8 cellular contexts compared by ENCODE assay signal in genomic region chr20:2872304-2873009, GRCh38. TPM values are rescaled to one million over a fixed set of nuclear protein-coding genes. Genes with fewer than 3 reads are reported as not detected.
DNase-seq lines count a peak whose midpoint lies in the region; ATAC-seq and TF ChIP-seq lines count a peak whose summit lies in the region.

No MANE protein-coding gene starts in this region.

- H3K27me3 ChIP-seq in neural progenitor cell (peaks cover 24% of the 10 kb centered on the region), subcutaneous abdominal adipose tissue (ENCODE audit: control insufficient read depth in 5 of 5, insufficient read depth in 4 of 5, low read length in 5 of 5) (no peaks in the 10 kb centered on the region)

- H3K9me2 ChIP-seq in OCI-LY7 (ENCODE audit: insufficient read depth, low read length), result no peaks in the 10 kb centered on the region

- ATAC-seq in HG03354 (IDR thresholded peaks at IDR 0.05; ENCODE audit: poor library complexity, severe bottlenecking, unreplicated experiment), result peak; percentile 29
- ATAC-seq in activated T-helper 17 cell treated with anti-CD3 and anti-CD28 coated beads, Interleukin-2, amount 50 U/mL, for 72 hours (replicated peaks), result peak; percentile 48

- H3K27me3 Mint-ChIP-seq in activated T-helper 17 cell treated with anti-CD3 and anti-CD28 coated beads, Interleukin-2, amount 50 U/mL, for 72 hours, result no peaks in the 10 kb centered on the region
- H3K27me3 Mint-ChIP-seq in neural progenitor cell (ENCODE audit: insufficient read depth, low read depth), result peaks cover 8% of the 10 kb centered on the region

- H3K4me1 ChIP-seq in OCI-LY7 (ENCODE audit: insufficient read depth, low read length, poor library complexity, severe bottlenecking) (peaks cover 33% of the 10 kb centered on the region), neural progenitor cell (peaks cover 19% of the 10 kb centered on the region), subcutaneous abdominal adipose tissue (ENCODE audit: control insufficient read depth in 5 of 5, insufficient read depth in 5 of 5, low read length in 5 of 5) (peaks cover 6 to 62% (median 55%) of the 10 kb centered on the region in 5 donors)

- H3K27ac Mint-ChIP-seq in activated T-helper 17 cell treated with anti-CD3 and anti-CD28 coated beads, Interleukin-2, amount 50 U/mL, for 72 hours, result peak overlapping the region; percentile 90
- H3K27ac Mint-ChIP-seq in neural progenitor cell, result no peak overlapping the region

- CTCF ChIA-PET in OCI-LY7 (lab: Charles Lee; ENCODE audit: unreplicated experiment), result no interaction called here

- H3K36me3 ChIP-seq in OCI-LY7 (ENCODE audit: insufficient read depth, low read length) (peaks cover 18% of the 10 kb centered on the region), neural progenitor cell (no peaks in the 10 kb centered on the region), subcutaneous abdominal adipose tissue (ENCODE audit: control insufficient read depth in 5 of 5, insufficient read depth in 5 of 5, low read length in 5 of 5) (no peaks in the 10 kb centered on the region)

- H3K4me3 Mint-ChIP-seq in activated T-helper 17 cell treated with anti-CD3 and anti-CD28 coated beads, Interleukin-2, amount 50 U/mL, for 72 hours, result peak overlapping the region; percentile 96
- peak overlapping the region; percentile 89 for H3K4me3 Mint-ChIP-seq in neural progenitor cell

- BruUV-seq in OCI-LY7 (replicated peaks; lab: Mats Ljungman, UMichigan), result no TSS peak

- H3K4me3 ChIP-seq in OCI-LY7 (ENCODE audit: low read depth, low read length, poor library complexity, severe bottlenecking) (peak overlapping the region; percentile 87), fibroblast of the aortic adventitia (ENCODE audit: low read depth, low read length) (peak overlapping the region; percentile 90), neural progenitor cell (peak overlapping the region; percentile 100), subcutaneous abdominal adipose tissue (ENCODE audit: low read depth in 1 of 5, low read length in 5 of 5) (peak overlapping the region; percentile 82 to 91 (median 87))

- H3K9ac ChIP-seq in neural progenitor cell, result no peak overlapping the region
- peak overlapping the region in 4 of 5 donors; percentile 66 to 86 (median 78) for H3K9ac ChIP-seq in subcutaneous abdominal adipose tissue (ENCODE audit: low read length in 5 of 5)

- peaks cover 12% of the 10 kb centered on the region; the same call in 1 of the 2 replicates for H4K20me1 ChIP-seq in OCI-LY7 (ENCODE audit: insufficient read depth, low read length)
- peaks cover 28% of the 10 kb centered on the region for H4K20me1 ChIP-seq in neural progenitor cell (ENCODE audit: low read depth)

- TF ChIP-seq CTCF in OCI-LY7 (conservative IDR thresholded peaks at IDR 0.05; ENCODE audit: low read length) (peak; percentile 74), fibroblast of the aortic adventitia (IDR thresholded peaks at IDR 0.05; ENCODE audit: insufficient read depth, low read length) (peak; percentile 19), neural progenitor cell (IDR thresholded peaks at IDR 0.05) (peak; percentile 49)

- H3K79me2 ChIP-seq in OCI-LY7 (ENCODE audit: insufficient read depth, low read depth, low read length), result peaks cover 39% of the 10 kb centered on the region
- peaks cover 39% of the 10 kb centered on the region for H3K79me2 ChIP-seq in neural progenitor cell (ENCODE audit: low read depth)

- H3K9me3 ChIP-seq in OCI-LY7 (ENCODE audit: low read length) (no peaks in the 10 kb centered on the region), neural progenitor cell (ENCODE audit: low read depth) (no peaks in the 10 kb centered on the region), subcutaneous abdominal adipose tissue (ENCODE audit: control insufficient read depth in 5 of 5, low read length in 5 of 5) (no peaks in the 10 kb centered on the region)

- H3K4me2 ChIP-seq in OCI-LY7 (ENCODE audit: low read length) (peak overlapping the region; percentile 95), neural progenitor cell (peak overlapping the region; percentile 81)

- H3K36me3 Mint-ChIP-seq in activated T-helper 17 cell treated with anti-CD3 and anti-CD28 coated beads, Interleukin-2, amount 50 U/mL, for 72 hours (ENCODE audit: low read depth), result peaks cover 20% of the 10 kb centered on the region
- H3K36me3 Mint-ChIP-seq in neural progenitor cell, result peaks cover 9% of the 10 kb centered on the region

- peak; percentile 45 to 59 for DNase-seq in NCI-H2081 (lab: John Stamatoyannopoulos, UW)
- DNase-seq in NCI-H2081 treated with DMSO at 0.1 percent for 48 hours (lab: John Stamatoyannopoulos, UW), result no peak
- DNase-seq in OCI-LY7 (ENCODE audit: low spot score), result peak; percentile 73
- DNase-seq in fibroblast of the aortic adventitia (ENCODE audit: low read depth), result peak; percentile 43
- DNase-seq in neural progenitor cell (ENCODE audit: low spot score), result peak; percentile 86

- H3F3A ChIP-seq in neural progenitor cell (ENCODE audit: low read depth), result peaks cover 25% of the 10 kb centered on the region

- H3K4me1 Mint-ChIP-seq in activated T-helper 17 cell treated with anti-CD3 and anti-CD28 coated beads, Interleukin-2, amount 50 U/mL, for 72 hours, result peaks cover 37% of the 10 kb centered on the region
- H3K4me1 Mint-ChIP-seq in neural progenitor cell, result peaks cover 50% of the 10 kb centered on the region

- H3K27ac ChIP-seq in OCI-LY7 (ENCODE audit: low read depth, low read length, poor library complexity, severe bottlenecking), result peak overlapping the region; percentile 56
- H3K27ac ChIP-seq in neural progenitor cell, result no peak overlapping the region
- H3K27ac ChIP-seq in subcutaneous abdominal adipose tissue (ENCODE audit: low read depth, low read length), result peak overlapping the region; percentile 60

- POLR2A ChIA-PET in OCI-LY7 (lab: Charles Lee), result interaction anchor here (0.6 to 1.3 kb wide), 2 partner anchors 8 to 59 kb away, joined by 3 read pairs; no protein-coding TSS in a partner anchor

- intact Hi-C loops in OCI-LY7 (cut with micrococcal nuclease; ENCODE audit: unreplicated experiment), result loop anchor here (2.0 kb wide), 1 partner anchor 220 kb away; the partner anchor contains the start of gene NOP56

- peak overlapping the region; percentile 92 for H2AFZ ChIP-seq in OCI-LY7 (ENCODE audit: low read length)
- H2AFZ ChIP-seq in neural progenitor cell (replicated peaks), result peak overlapping the region; percentile 92

- no peaks in the 10 kb centered on the region for H3K9me3 Mint-ChIP-seq in activated T-helper 17 cell treated with anti-CD3 and anti-CD28 coated beads, Interleukin-2, amount 50 U/mL, for 72 hours
- no peaks in the 10 kb centered on the region for H3K9me3 Mint-ChIP-seq in neural progenitor cell

RNA-seq across cellular contexts. Expression of gene PTPRA, which starts 0.8 kb away (rescaled TPM):
- total RNA-seq in OCI-LY7 (2014; rRNA removed; shearing (Covaris generic)), result 28.1 and 33.3 TPM in 2 replicates
- total RNA-seq in OCI-LY7 (2022), result 47.2 and 54.9 TPM in 2 replicates
- total RNA-seq in activated T-helper 17 cell treated with anti-CD3 and anti-CD28 coated beads, Interleukin-2, amount 50 U/mL, for 72 hours, result 10 to 100 TPM; 40.0 to 46.5 TPM
- 10.5 and 75.1 TPM in 2 replicates for total RNA-seq in fibroblast of the aortic adventitia (ENCODE audit: low replicate concordance)
- total RNA-seq in neural progenitor cell (ENCODE audit: low replicate concordance), result 77.7 and 89.4 TPM in 2 replicates

RNA-seq across cellular contexts. Expression of gene VPS16, which starts 31.9 kb away (rescaled TPM):
- total RNA-seq in OCI-LY7 (2014; rRNA removed; shearing (Covaris generic)), result 27.0 and 32.6 TPM in 2 replicates
- total RNA-seq in OCI-LY7 (2022), result 37.8 and 39.0 TPM in 2 replicates
- 10 to 100 TPM; 37.2 to 45.4 TPM for total RNA-seq in activated T-helper 17 cell treated with anti-CD3 and anti-CD28 coated beads, Interleukin-2, amount 50 U/mL, for 72 hours
- 31.6 and 32.0 TPM in 2 replicates for total RNA-seq in fibroblast of the aortic adventitia (ENCODE audit: low replicate concordance)
- 27.6 and 39.6 TPM in 2 replicates for total RNA-seq in neural progenitor cell (ENCODE audit: low replicate concordance)

RNA-seq across cellular contexts. Expression of gene PCED1A, which starts 32.0 kb away (rescaled TPM):
- total RNA-seq in OCI-LY7 (2014; rRNA removed; shearing (Covaris generic)), result 6.9 and 8.4 TPM in 2 replicates
- 9.8 and 10.3 TPM in 2 replicates for total RNA-seq in OCI-LY7 (2022)
- 10 to 100 TPM; 15.0 to 38.5 TPM for total RNA-seq in activated T-helper 17 cell treated with anti-CD3 and anti-CD28 coated beads, Interleukin-2, amount 50 U/mL, for 72 hours
- total RNA-seq in fibroblast of the aortic adventitia (ENCODE audit: low replicate concordance), result 21.1 and 31.0 TPM in 2 replicates
- total RNA-seq in neural progenitor cell (ENCODE audit: low replicate concordance), result 14.6 and 53.1 TPM in 2 replicates

RNA-seq across cellular contexts. Expression of gene TMEM239, which starts 56.3 kb away (rescaled TPM):
- total RNA-seq in OCI-LY7 (2014; rRNA removed; shearing (Covaris generic)), result not detected in 2 replicates
- total RNA-seq in OCI-LY7 (2022) (not detected in 2 replicates), fibroblast of the aortic adventitia (ENCODE audit: low replicate concordance) (0.09 TPM in 1 of 2 replicates, not detected in the other), neural progenitor cell (ENCODE audit: low replicate concordance) (not detected in 2 replicates)
- total RNA-seq in activated T-helper 17 cell treated with anti-CD3 and anti-CD28 coated beads, Interleukin-2, amount 50 U/mL, for 72 hours, result not detected

RNA-seq across cellular contexts. Expression of gene C20orf141, which starts 57.7 kb away (rescaled TPM):
- not detected in 2 replicates for total RNA-seq in OCI-LY7 (2014; rRNA removed; shearing (Covaris generic))
- total RNA-seq in OCI-LY7 (2022) (not detected in 2 replicates), fibroblast of the aortic adventitia (ENCODE audit: low replicate concordance) (not detected in 2 replicates), neural progenitor cell (ENCODE audit: low replicate concordance) (not detected in 2 replicates)
- not detected for total RNA-seq in activated T-helper 17 cell treated with anti-CD3 and anti-CD28 coated beads, Interleukin-2, amount 50 U/mL, for 72 hours

Comparison
In these comparisons a context has a peak if more than half of its experiments do, and no peak if none do; other contexts are left out.
1. CTCF ChIP-seq: peak in every context shown above with its lines; median percentile 74 in OCI-LY7; 49 in neural progenitor cell; 19 in fibroblast of the aortic adventitia.